8 cellular contexts compared by ENCODE assay signal in the genomic region with DNA sequence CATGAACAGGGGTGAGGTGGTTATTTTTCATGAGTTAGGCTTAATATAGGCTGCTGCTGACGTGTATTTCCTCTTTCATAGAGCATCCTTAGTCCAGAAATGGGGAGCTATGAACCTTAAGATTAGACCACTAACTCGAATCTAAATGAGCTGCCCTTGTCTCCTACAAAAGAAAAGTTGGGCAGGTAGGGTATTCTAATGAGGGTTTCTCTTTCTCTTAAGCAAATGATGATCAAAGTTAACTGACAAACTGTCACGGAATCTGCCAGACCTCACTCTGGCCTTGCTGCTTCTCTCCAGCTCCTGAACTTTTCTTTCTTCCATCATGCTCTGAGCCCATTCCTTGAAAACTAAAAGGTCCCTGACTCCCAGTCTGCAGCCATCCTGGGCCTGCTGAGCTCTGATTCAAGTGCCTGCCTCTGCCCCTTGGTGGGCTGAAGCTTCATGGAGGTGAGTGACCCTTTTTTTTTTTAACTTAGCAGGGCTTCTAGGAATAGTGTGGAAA. TPM values are rescaled to one million over a fixed set of nuclear protein-coding genes. Genes with fewer than 3 reads are reported as not detected.
A peak's percentile ranks its signal among the peaks of the same experiment; 100 is the strongest.
DNase-seq lines count a peak whose midpoint lies in the region; ATAC-seq and TF ChIP-seq lines count a peak whose summit lies in the region.

A gene with protein sequence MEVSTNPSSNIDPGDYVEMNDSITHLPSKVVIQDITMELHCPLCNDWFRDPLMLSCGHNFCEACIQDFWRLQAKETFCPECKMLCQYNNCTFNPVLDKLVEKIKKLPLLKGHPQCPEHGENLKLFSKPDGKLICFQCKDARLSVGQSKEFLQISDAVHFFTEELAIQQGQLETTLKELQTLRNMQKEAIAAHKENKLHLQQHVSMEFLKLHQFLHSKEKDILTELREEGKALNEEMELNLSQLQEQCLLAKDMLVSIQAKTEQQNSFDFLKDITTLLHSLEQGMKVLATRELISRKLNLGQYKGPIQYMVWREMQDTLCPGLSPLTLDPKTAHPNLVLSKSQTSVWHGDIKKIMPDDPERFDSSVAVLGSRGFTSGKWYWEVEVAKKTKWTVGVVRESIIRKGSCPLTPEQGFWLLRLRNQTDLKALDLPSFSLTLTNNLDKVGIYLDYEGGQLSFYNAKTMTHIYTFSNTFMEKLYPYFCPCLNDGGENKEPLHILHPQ (plus strand): TSS at position 268 of the 505 bp plus-strand sequence. CDS start 177 bp downstream, at position 445.

- H3K4me3 ChIP-seq in stomach = no peak within 1 kb of the TSS

- H3K9me3 Mint-ChIP-seq in Calu3 (ENCODE audit: low read depth, unreplicated experiment) = no peaks in the 10 kb centered on the region

- H3K27ac ChIP-seq in stomach = peak within 1 kb of the TSS; percentile 54 to 80 (median 67)

- no TSS peak for BruUV-seq in Calu3 (replicated peaks; lab: Mats Ljungman, UMichigan)

- DNase-seq in SK-MEL-5 (ENCODE audit: low read depth, low spot score) = no peak
- no peak for DNase-seq in left ventricle myocardium superior
- DNase-seq in stomach = no peak
- no peak for DNase-seq in NCI-H2196 treated with DMSO at 0.1 percent for 48 hours (lab: John Stamatoyannopoulos, UW; ENCODE audit: unreplicated experiment)
- no peak for DNase-seq in NCI-H748 treated with DMSO at 0.1 percent for 48 hours (lab: John Stamatoyannopoulos, UW)
- DNase-seq in stimulated activated CD4-positive, alpha-beta T cell treated with anti-CD3 and anti-CD28 coated beads, Interleukin-15, amount 100 ng/mL, for 24 hours = no peak
- DNase-seq in Calu3 = no peak

- TF ChIP-seq EP300 in stomach (IDR thresholded peaks at IDR 0.05) = no peak

- ATAC-seq in GM21423 (IDR thresholded peaks at IDR 0.05; ENCODE audit: unreplicated experiment) (peak; percentile 35), left ventricle myocardium superior (no peak)

- no peaks in the 10 kb centered on the region for H3K36me3 Mint-ChIP-seq in Calu3 (ENCODE audit: insufficient read depth, unreplicated experiment)

- H3K4me1 ChIP-seq in stomach = peaks cover 0 to 36% (median 7%) of the 10 kb centered on the region in 4 donors

- no peak within 1 kb of the TSS for H3K4me3 Mint-ChIP-seq in Calu3 (ENCODE audit: low read depth, unreplicated experiment)

- H3K27me3 Mint-ChIP-seq in Calu3 (ENCODE audit: unreplicated experiment) = no peaks in the 10 kb centered on the region

- no peaks in the 10 kb centered on the region for H3K27me3 ChIP-seq in stomach

- H3K27ac Mint-ChIP-seq in Calu3 (ENCODE audit: unreplicated experiment) = no peak within 1 kb of the TSS

- in situ Hi-C loops in SK-MEL-5 (cut with HindIII; ENCODE audit: low pct_unique_long_range_greater_than_20kb, low sequenced_read_pairs) = no loop called here

- H3K9me3 ChIP-seq in stomach = no peaks in the 10 kb centered on the region

- H3K4me1 Mint-ChIP-seq in Calu3 (ENCODE audit: low read depth, unreplicated experiment) = no peaks in the 10 kb centered on the region

- no peak for TF ChIP-seq POLR2A in stomach (IDR thresholded peaks at IDR 0.05)

- no peak for TF ChIP-seq CTCF in stomach (IDR thresholded peaks at IDR 0.05)
- no peak for TF ChIP-seq CTCF in Calu3 (IDR thresholded peaks at IDR 0.05; ENCODE audit: unreplicated experiment)

- H3K36me3 ChIP-seq in stomach = peaks cover 0 to 10% (median 6%) of the 10 kb centered on the region in 4 donors

- CTCF ChIA-PET in Calu3 (lab: Charles Lee) = interaction anchor here (1.2 kb wide), 1 partner anchor 95 kb away, joined by 3 read pairs; no protein-coding TSS in a partner anchor

- WGBS in stomach, 5 donors = 62 to 78% (median 70%) methylated on average over 3 of the region's 3 CpGs

- intact Hi-C loops in left ventricle myocardium superior (cut with micrococcal nuclease) = loop anchor here (5.0 to 10.0 kb wide), 2 partner anchors 74 to 152 kb away; a partner anchor contains a TSS
- intact Hi-C loops in stomach (cut with DNase I; ENCODE audit: low total_unique reads) = loop anchor here (5.0 kb wide), 1 partner anchor 64 kb away; no protein-coding TSS in a partner anchor
- intact Hi-C loops in Calu3 (cut with micrococcal nuclease; ENCODE audit: unreplicated experiment) = no loop called here

RNA-seq across cellular contexts. Expression of the gene that starts here (rescaled TPM):
- 10.9 and 13.5 TPM in 2 replicates for total RNA-seq in SK-MEL-5 (2014; rRNA removed; shearing (Covaris generic))
- polyA plus RNA-seq in SK-MEL-5 (2015; cell fraction: cytosol; rRNA removed) = 9.1 and 11.0 TPM in 2 replicates
- 2.8 and 4.2 TPM in 2 replicates for polyA plus RNA-seq in SK-MEL-5 (2015; cell fraction: nucleus; rRNA removed)
- total RNA-seq in left ventricle myocardium superior (55.2 TPM), stomach (10 to 100 TPM in 1 of 5 donors, 1 to 10 TPM in 3, under 1 TPM in 1; 0.58 to 43.8 (median 2.7) TPM), Calu3 (2022) (9.7 and 20.2 TPM in 2 replicates)
- polyA plus RNA-seq in stomach = 10 to 100 TPM in 2 of 3 donors, 1 to 10 TPM in 1; 9.2 to 14.7 (median 10.4) TPM
